8 cellular contexts compared by ENCODE assay signal in genomic region chr11:206516-207212, GRCh38. TPM values are rescaled to one million over a fixed set of nuclear protein-coding genes. Genes with fewer than 3 reads are reported as not detected.
DNase-seq lines count a peak whose midpoint lies in the region; ATAC-seq and TF ChIP-seq lines count a peak whose summit lies in the region.

No MANE protein-coding gene starts in this region.

- peaks cover 21% of the 10 kb centered on the region for H3K4me1 Mint-ChIP-seq in neural progenitor cell

- H3K36me3 Mint-ChIP-seq in neural progenitor cell, result peaks cover 8% of the 10 kb centered on the region

- peaks cover 41% of the 10 kb centered on the region for H3K79me2 ChIP-seq in neural progenitor cell (ENCODE audit: low read depth)

- H3K4me3 ChIP-seq in WI38 (ENCODE audit: low read depth, low read length) (peak overlapping the region; percentile 96), esophagus muscularis mucosa (peak overlapping the region; percentile 81 to 99 (median 86)), neural progenitor cell (peak overlapping the region; percentile 98)

- no peaks in the 10 kb centered on the region for H3K27me3 ChIP-seq in esophagus muscularis mucosa
- no peaks in the 10 kb centered on the region for H3K27me3 ChIP-seq in neural progenitor cell

- H3K27me3 Mint-ChIP-seq in neural progenitor cell (ENCODE audit: insufficient read depth, low read depth), result peaks cover 4% of the 10 kb centered on the region

- H3K36me3 ChIP-seq in ES-I3 (ENCODE audit: insufficient read depth, low read length) (peaks cover 9% of the 10 kb centered on the region), esophagus muscularis mucosa (peaks cover 23 to 68% (median 55%) of the 10 kb centered on the region in 4 donors), neural progenitor cell (no peaks in the 10 kb centered on the region)

- no peaks in the 10 kb centered on the region for H3K9me3 ChIP-seq in ES-I3 (ENCODE audit: control insufficient read depth, insufficient read depth, low read length)
- H3K9me3 ChIP-seq in esophagus muscularis mucosa, result no peaks in the 10 kb centered on the region
- no peaks in the 10 kb centered on the region for H3K9me3 ChIP-seq in neural progenitor cell (ENCODE audit: low read depth)

- ATAC-seq in HG03025 (IDR thresholded peaks at IDR 0.05; ENCODE audit: low FRiP score, unreplicated experiment) (peak; percentile 12), HG02885 (IDR thresholded peaks at IDR 0.05; ENCODE audit: poor library complexity, unreplicated experiment) (no peak)

- H3K27ac ChIP-seq in esophagus muscularis mucosa (replicated peaks in 1 of 4) (peak overlapping the region; percentile 96 to 99 (median 98)), neural progenitor cell (no peak overlapping the region)

- TF ChIP-seq CTCF in WI38 (IDR thresholded peaks at IDR 0.05; ENCODE audit: low read depth, low read length), result no peak
- no peak for TF ChIP-seq CTCF in esophagus muscularis mucosa (IDR thresholded peaks at IDR 0.05)
- no peak for TF ChIP-seq CTCF in neural progenitor cell (IDR thresholded peaks at IDR 0.05)

- peak overlapping the region; percentile 81 for H3K27ac Mint-ChIP-seq in neural progenitor cell

- H2AFZ ChIP-seq in neural progenitor cell (replicated peaks), result peak overlapping the region; percentile 45

- DNase-seq in esophagus muscularis mucosa (ENCODE audit: extremely low spot score) (no peak), neural progenitor cell (ENCODE audit: low spot score) (no peak), NK-92 (lab: John Stamatoyannopoulos, UW; ENCODE audit: unreplicated experiment) (no peak), SHP77 (lab: John Stamatoyannopoulos, UW) (no peak)

- peak overlapping the region; percentile 96 for H3K4me2 ChIP-seq in neural progenitor cell

- H3K9ac ChIP-seq in ES-I3 (ENCODE audit: low read depth, low read length) (peak overlapping the region; percentile 95), neural progenitor cell (peak overlapping the region; percentile 89)

- TF ChIP-seq POLR2A in esophagus muscularis mucosa (IDR thresholded peaks at IDR 0.05; ENCODE audit: low read depth), result no peak

- H3K4me3 Mint-ChIP-seq in neural progenitor cell, result peak overlapping the region; percentile 99

- H3K4me1 ChIP-seq in ES-I3 (ENCODE audit: insufficient read depth, low read length) (peaks cover 13% of the 10 kb centered on the region; the same call in 1 of the 2 replicates), esophagus muscularis mucosa (peaks cover 41 to 68% (median 62%) of the 10 kb centered on the region in 4 donors), neural progenitor cell (peaks cover 11% of the 10 kb centered on the region)

- intact Hi-C loops in esophagus muscularis mucosa (cut with DNase I), result loop anchor here (2.0 to 10.0 kb wide), 2 partner anchors 28 to 158 kb away; partner anchors contain the start of gene B4GALNT4

- peaks cover 12% of the 10 kb centered on the region for H3F3A ChIP-seq in neural progenitor cell (ENCODE audit: low read depth)

- H3K9me3 Mint-ChIP-seq in neural progenitor cell, result no peaks in the 10 kb centered on the region

- H4K20me1 ChIP-seq in neural progenitor cell (ENCODE audit: low read depth), result peaks cover 20% of the 10 kb centered on the region

- TF ChIP-seq EP300 in esophagus muscularis mucosa (IDR thresholded peaks at IDR 0.05), result no peak

- 1% methylated on average over 31 of the region's 39 CpGs for WGBS in esophagus muscularis mucosa

RNA-seq across cellular contexts. Expression of gene BET1L, which starts 0.5 kb away (rescaled TPM):
- 10 to 100 TPM; 16.2 to 32.9 (median 30.5) TPM for total RNA-seq in esophagus muscularis mucosa
- total RNA-seq in neural progenitor cell (ENCODE audit: low replicate concordance), result 13.1 and 16.8 TPM in 2 replicates

RNA-seq across cellular contexts. Expression of gene RIC8A, which starts 0.8 kb away (rescaled TPM):
- total RNA-seq in esophagus muscularis mucosa (100 to 1,000 TPM in 3 of 4 donors, 10 to 100 TPM in 1; 76.8 to 137 (median 123) TPM), neural progenitor cell (ENCODE audit: low replicate concordance) (45.0 and 67.2 TPM in 2 replicates)

RNA-seq across cellular contexts. Expression of gene SCGB1C1, which starts 13.8 kb away (rescaled TPM):
- total RNA-seq in esophagus muscularis mucosa (not detected), neural progenitor cell (ENCODE audit: low replicate concordance) (not detected in 2 replicates)

RNA-seq across cellular contexts. Expression of gene SIRT3, which starts 29.5 kb away (rescaled TPM):
- 10 to 100 TPM in 3 of 4 donors, 1 to 10 TPM in 1; 7.9 to 20.1 (median 14.0) TPM for total RNA-seq in esophagus muscularis mucosa
- total RNA-seq in neural progenitor cell (ENCODE audit: low replicate concordance), result 22.4 and 22.6 TPM in 2 replicates

RNA-seq across cellular contexts. Expression of gene PSMD13, which starts 30.1 kb away (rescaled TPM):
- total RNA-seq in esophagus muscularis mucosa (100 to 1,000 TPM in 1 of 4 donors, 10 to 100 TPM in 3; 86.4 to 124 (median 94.1) TPM), neural progenitor cell (ENCODE audit: low replicate concordance) (90.6 and 106 TPM in 2 replicates)
